ENCODE assay signal across 28 cellular contexts in genomic region chr10:105679781-105680180, GRCh38.
"Had no signal": no experiment of that assay in that cellular context is flagged by ENCODE, and none has a peak within 500 bp of the region (broad histone marks: within the 10 kb centered on the region; RNA-seq: fewer than 3 reads in every experiment).

No MANE protein-coding gene starts in this region.

- H3K4me1 Mint-ChIP-seq: activated CD4-positive, alpha-beta T cell treated with anti-CD3 and anti-CD28 coated beads, Interleukin-2, amount 10 ng/mL, durations not matched to agents 24 days and 14 days; activated naive CD8-positive, alpha-beta T cell treated with anti-CD3 and anti-CD28 coated beads, Interleukin-2, amount 10 ng/mL, durations not matched to agents 7 days and 5 days; mesothelial cell of epicardium; naive B cell; nephron progenitor cell had no signal

- DNase-seq: activated CD4-positive, alpha-beta memory T cell treated with anti-CD3 and anti-CD28 coated beads for 36 hours; activated CD4-positive, alpha-beta T cell treated with anti-CD3 and anti-CD28 coated beads, Interleukin-2, amount 10 ng/mL, durations not matched to agents 24 days and 14 days; activated CD8-positive, alpha-beta memory T cell treated with anti-CD3 and anti-CD28 coated beads, Interleukin-2, amount 50 U/mL, for 4 hours; activated effector memory CD4-positive, alpha-beta T cell treated with anti-CD3 and anti-CD28 coated beads, Interleukin-2, amount 50 U/mL, for 16 hours; activated naive CD4-positive, alpha-beta T cell treated with anti-CD3 and anti-CD28 coated beads for 36 hours; activated naive CD8-positive, alpha-beta T cell treated with anti-CD3 and anti-CD28 coated beads, Interleukin-2, amount 10 ng/mL, durations not matched to agents 7 days and 5 days; activated T-cell treated with anti-CD3 and anti-CD28 coated beads, Interleukin-2, amount 50 U/mL, for 1 hour; brain microvascular endothelial cell; caudate nucleus; cortex of kidney; glutamatergic neuron; mammary epithelial cell; naive B cell; nephron progenitor cell; nucleus accumbens; pancreas; right cardiac atrium; spleen; stimulated activated CD4-positive, alpha-beta T cell treated with anti-CD3 and anti-CD28 coated beads, Interleukin-2, amount 100 ng/mL, for 48 hours; stimulated activated naive CD4-positive, alpha-beta T cell treated with Interleukin-2 at 50 U/mL for 16 hours had no signal

- H3K27ac Mint-ChIP-seq: activated CD4-positive, alpha-beta memory T cell treated with anti-CD3 and anti-CD28 coated beads for 36 hours; activated CD4-positive, alpha-beta T cell treated with anti-CD3 and anti-CD28 coated beads, Interleukin-2, amount 10 ng/mL, durations not matched to agents 24 days and 14 days; activated naive CD4-positive, alpha-beta T cell treated with anti-CD3 and anti-CD28 coated beads for 36 hours; activated naive CD8-positive, alpha-beta T cell treated with anti-CD3 and anti-CD28 coated beads, Interleukin-2, amount 10 ng/mL, durations not matched to agents 7 days and 5 days; activated T-helper 1 cell treated with anti-CD3 and anti-CD28 coated beads, Interleukin-12 subunit alpha, Interleukin-12 subunit beta, Interleukin-2, Interleukin-4 antibody, amounts not matched to agents 30 ng/mL and 10 ng/mL and 1 ng/mL, durations not matched to agents 14 hours and 24 hours and 36 hours; mesothelial cell of epicardium; naive B cell; nephron progenitor cell had no signal

- H3K36me3 ChIP-seq: ascending aorta, brain microvascular endothelial cell, pancreas, spleen, tibial nerve had no signal

- H3K27me3 ChIP-seq: ascending aorta, brain microvascular endothelial cell, pancreas, spleen, tibial nerve had no signal

- H3K27ac ChIP-seq: ascending aorta, brain microvascular endothelial cell, epithelial cell of prostate, pancreas, spleen, tibial nerve, VCaP had no signal

- H3K27me3 Mint-ChIP-seq: activated CD4-positive, alpha-beta memory T cell treated with anti-CD3 and anti-CD28 coated beads for 36 hours; activated CD4-positive, alpha-beta T cell treated with anti-CD3 and anti-CD28 coated beads, Interleukin-2, amount 10 ng/mL, durations not matched to agents 24 days and 14 days; activated naive CD8-positive, alpha-beta T cell treated with anti-CD3 and anti-CD28 coated beads, Interleukin-2, amount 10 ng/mL, durations not matched to agents 7 days and 5 days; naive B cell had no signal

- H3K36me3 Mint-ChIP-seq: activated CD4-positive, alpha-beta memory T cell treated with anti-CD3 and anti-CD28 coated beads for 36 hours; activated naive CD8-positive, alpha-beta T cell treated with anti-CD3 and anti-CD28 coated beads, Interleukin-2, amount 10 ng/mL, durations not matched to agents 7 days and 5 days; mesothelial cell of epicardium had no signal

- ATAC-seq: activated CD4-positive, CD25-positive, alpha-beta regulatory T cell treated with anti-CD3 and anti-CD28 coated beads, Interleukin-2, amount 50 U/mL, for 24 hours; left colon; pancreas; right cardiac atrium had no signal

- H3K4me3 Mint-ChIP-seq: activated CD4-positive, alpha-beta memory T cell treated with anti-CD3 and anti-CD28 coated beads for 36 hours; activated CD4-positive, alpha-beta T cell treated with anti-CD3 and anti-CD28 coated beads, Interleukin-2, amount 10 ng/mL, durations not matched to agents 24 days and 14 days; activated naive CD4-positive, alpha-beta T cell treated with anti-CD3 and anti-CD28 coated beads for 36 hours; activated naive CD8-positive, alpha-beta T cell treated with anti-CD3 and anti-CD28 coated beads, Interleukin-2, amount 10 ng/mL, durations not matched to agents 7 days and 5 days; activated T-helper 1 cell treated with anti-CD3 and anti-CD28 coated beads, Interleukin-12 subunit alpha, Interleukin-12 subunit beta, Interleukin-2, Interleukin-4 antibody, amounts not matched to agents 30 ng/mL and 10 ng/mL and 1 ng/mL, durations not matched to agents 14 hours and 24 hours and 36 hours; mesothelial cell of epicardium; naive B cell; nephron progenitor cell had no signal

- H3K4me3 ChIP-seq: ascending aorta, pancreas, spleen, tibial nerve had no signal

- H3K9me3 ChIP-seq: ascending aorta, pancreas had no signal

- H3K4me1 ChIP-seq: ascending aorta, pancreas, spleen, tibial nerve had no signal
